In the genomic region with DNA sequence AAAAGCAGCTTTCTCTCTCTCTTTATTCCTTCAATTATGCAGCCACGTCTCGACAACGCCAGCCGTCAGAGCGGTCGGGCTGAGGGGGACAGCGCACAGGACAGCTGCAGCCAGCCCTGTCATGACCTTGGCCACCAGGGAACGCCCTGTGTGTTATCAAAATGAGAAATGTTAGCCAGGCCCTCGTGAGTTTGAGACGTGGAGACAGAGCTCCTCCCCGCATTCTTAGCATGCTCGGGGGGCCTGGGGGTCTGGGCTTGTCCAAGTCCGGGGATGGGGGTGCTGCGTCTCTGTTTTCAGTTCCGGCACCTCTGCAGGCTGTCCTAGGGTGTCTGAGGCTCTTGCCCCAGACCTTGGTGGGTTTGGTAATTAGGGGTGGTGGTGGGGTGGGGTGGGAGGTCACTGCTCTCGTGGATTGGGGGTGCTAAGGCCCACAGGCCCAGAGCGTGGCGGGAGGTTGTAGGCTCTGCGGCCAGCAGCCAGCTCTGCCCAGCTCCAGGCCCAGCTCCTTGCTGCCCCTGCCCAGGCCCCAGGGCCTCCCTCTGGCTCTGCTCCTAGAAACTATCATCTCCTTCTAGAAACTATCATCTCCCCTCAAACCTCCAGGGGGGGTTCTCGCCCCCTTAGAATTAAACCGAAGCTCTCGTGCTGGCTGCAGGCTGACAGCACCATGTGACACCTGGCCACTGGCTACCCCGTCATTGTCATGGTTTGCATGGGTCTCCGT, we compare ENCODE assay signal across 1 cellular context.
TF ChIP-seq lines count a peak whose summit lies in the region.

No MANE protein-coding gene starts in this region.

TF ChIP-seq in K562, 482 proteins besides CTCF, POLR2A, EP300 and RAD21 (continued from another document and continues in another):
- TF ChIP-seq, protein P1, sequence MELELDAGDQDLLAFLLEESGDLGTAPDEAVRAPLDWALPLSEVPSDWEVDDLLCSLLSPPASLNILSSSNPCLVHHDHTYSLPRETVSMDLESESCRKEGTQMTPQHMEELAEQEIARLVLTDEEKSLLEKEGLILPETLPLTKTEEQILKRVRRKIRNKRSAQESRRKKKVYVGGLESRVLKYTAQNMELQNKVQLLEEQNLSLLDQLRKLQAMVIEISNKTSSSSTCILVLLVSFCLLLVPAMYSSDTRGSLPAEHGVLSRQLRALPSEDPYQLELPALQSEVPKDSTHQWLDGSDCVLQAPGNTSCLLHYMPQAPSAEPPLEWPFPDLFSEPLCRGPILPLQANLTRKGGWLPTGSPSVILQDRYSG (tag; conservative IDR thresholded peaks at IDR 0.05; ENCODE audit: low read depth) = no peak
- TF ChIP-seq ZBTB8A (IDR thresholded peaks at IDR 0.05; ENCODE audit: partially characterized antibody) (no peak), E2F8 (IDR thresholded peaks at IDR 0.05; ENCODE audit: low read depth, partially characterized antibody) (no peak), PKNOX1 (IDR thresholded peaks at IDR 0.05) (peak; percentile 35; the same call in 1 of the 2 replicates), TEAD4 (IDR thresholded peaks at IDR 0.05; ENCODE audit: low read length) (peak; percentile 47; the same call in 1 of the 2 replicates), TEAD4 (CRISPR knock-in tag; IDR thresholded peaks at IDR 0.05; ENCODE audit: borderline replicate concordance) (no peak), KAT7 (CRISPR knock-in tag; IDR thresholded peaks at IDR 0.05; ENCODE audit: borderline replicate concordance) (no peak), ZNF436 (CRISPR knock-in tag; IDR thresholded peaks at IDR 0.05) (no peak), SRSF3 (IDR thresholded peaks at IDR 0.05; ENCODE audit: insufficient read depth, low read length) (no peak), COPS2 (conservative IDR thresholded peaks at IDR 0.05) (no peak), PYGO2 (tag; IDR thresholded peaks at IDR 0.05) (no peak), ZNF311 (CRISPR knock-in tag; IDR thresholded peaks at IDR 0.05) (no peak), SUPT5H (IDR thresholded peaks at IDR 0.05) (no peak), BCOR (IDR thresholded peaks at IDR 0.05) (0 out of 2 replicates have a peak, but pooled peaks have one; percentile 37), HMG20B (CRISPR knock-in tag; IDR thresholded peaks at IDR 0.05) (no peak), ZNF121 (CRISPR knock-in tag; conservative IDR thresholded peaks at IDR 0.05) (no peak), JUND (IDR thresholded peaks at IDR 0.05; ENCODE audit: borderline replicate concordance, low read depth, low read length) (peak; percentile 46), JUND (tag; IDR thresholded peaks at IDR 0.05; ENCODE audit: borderline replicate concordance, low read depth, low read length) (no peak; the same call in 2 of the 3 replicates), NCOA1 (IDR thresholded peaks at IDR 0.05; ENCODE audit: low read depth) (no peak; the same call in 1 of the 2 replicates), CCAR2 (IDR thresholded peaks at IDR 0.05; ENCODE audit: low read depth, low read length) (no peak), DACH1 (IDR thresholded peaks at IDR 0.05; ENCODE audit: partially characterized antibody) (no peak), CBFA2T2 (conservative IDR thresholded peaks at IDR 0.05) (peak; percentile 32), KLF6 (CRISPR knock-in tag; IDR thresholded peaks at IDR 0.05; ENCODE audit: borderline replicate concordance) (no peak), PTTG1 (tag; IDR thresholded peaks at IDR 0.05; ENCODE audit: low read depth) (no peak), NR2C1 (IDR thresholded peaks at IDR 0.05) (no peak), NR2C1 (tag; IDR thresholded peaks at IDR 0.05) (0 out of 2 replicates have a peak, but pooled peaks have one; percentile 27), PCBP1 (IDR thresholded peaks at IDR 0.05; ENCODE audit: low read depth, low read length, poor library complexity, severe bottlenecking) (no peak), U2AF1 (optimal IDR thresholded peaks at IDR 0.05; ENCODE audit: low read depth, low read length) (no peak), RBFOX2 (IDR thresholded peaks at IDR 0.05; ENCODE audit: low read depth, low read length) (no peak; the same call in 1 of the 2 replicates), ZNF354B (CRISPR knock-in tag; IDR thresholded peaks at IDR 0.05) (no peak), PPARD (CRISPR knock-in tag; IDR thresholded peaks at IDR 0.05) (no peak), FOXJ3 (CRISPR knock-in tag; IDR thresholded peaks at IDR 0.05) (no peak), ZNF75A (CRISPR knock-in tag; IDR thresholded peaks at IDR 0.05) (no peak), SFPQ (IDR thresholded peaks at IDR 0.05; ENCODE audit: low read depth, low read length) (no peak), PHF8 (IDR thresholded peaks at IDR 0.05; ENCODE audit: borderline replicate concordance, low read length) (no peak; the same call in 1 of the 2 replicates), KAT8 (IDR thresholded peaks at IDR 0.05; ENCODE audit: low read depth) (no peak), FOXK1 (CRISPR knock-in tag; IDR thresholded peaks at IDR 0.05; ENCODE audit: borderline replicate concordance) (no peak), DPF2 (IDR thresholded peaks at IDR 0.05) (peak; percentile 38; the same call in 1 of the 2 replicates), ZNF644 (tag; IDR thresholded peaks at IDR 0.05; ENCODE audit: low read depth) (no peak), EGR1 (conservative IDR thresholded peaks at IDR 0.05) (no peak), CREBBP (IDR thresholded peaks at IDR 0.05; ENCODE audit: low read depth, low read length) (no peak), NCOA2 (IDR thresholded peaks at IDR 0.05; ENCODE audit: partially characterized antibody in 2 of 2) (no peak), ZC3H8 (IDR thresholded peaks at IDR 0.05) (no peak), MAZ (CRISPR knock-in tag; conservative IDR thresholded peaks at IDR 0.05 in 1 of 2, IDR thresholded peaks at IDR 0.05 in 1 of 2) (no peak), IRF1 (CRISPR knock-in tag; IDR thresholded peaks at IDR 0.05; ENCODE audit: borderline replicate concordance) (no peak), ZNF143 (CRISPR knock-in tag; IDR thresholded peaks at IDR 0.05) (no peak), ZNF766 (CRISPR knock-in tag; conservative IDR thresholded peaks at IDR 0.05) (no peak), ZNF384 (IDR thresholded peaks at IDR 0.05; ENCODE audit: low read depth, low read length) (no peak)
- TF ChIP-seq, protein P2, sequence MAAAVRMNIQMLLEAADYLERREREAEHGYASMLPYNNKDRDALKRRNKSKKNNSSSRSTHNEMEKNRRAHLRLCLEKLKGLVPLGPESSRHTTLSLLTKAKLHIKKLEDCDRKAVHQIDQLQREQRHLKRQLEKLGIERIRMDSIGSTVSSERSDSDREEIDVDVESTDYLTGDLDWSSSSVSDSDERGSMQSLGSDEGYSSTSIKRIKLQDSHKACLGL (CRISPR knock-in tag; IDR thresholded peaks at IDR 0.05; ENCODE audit: borderline replicate concordance, poor library complexity, severe bottlenecking) = no peak
- TF ChIP-seq, protein P3, sequence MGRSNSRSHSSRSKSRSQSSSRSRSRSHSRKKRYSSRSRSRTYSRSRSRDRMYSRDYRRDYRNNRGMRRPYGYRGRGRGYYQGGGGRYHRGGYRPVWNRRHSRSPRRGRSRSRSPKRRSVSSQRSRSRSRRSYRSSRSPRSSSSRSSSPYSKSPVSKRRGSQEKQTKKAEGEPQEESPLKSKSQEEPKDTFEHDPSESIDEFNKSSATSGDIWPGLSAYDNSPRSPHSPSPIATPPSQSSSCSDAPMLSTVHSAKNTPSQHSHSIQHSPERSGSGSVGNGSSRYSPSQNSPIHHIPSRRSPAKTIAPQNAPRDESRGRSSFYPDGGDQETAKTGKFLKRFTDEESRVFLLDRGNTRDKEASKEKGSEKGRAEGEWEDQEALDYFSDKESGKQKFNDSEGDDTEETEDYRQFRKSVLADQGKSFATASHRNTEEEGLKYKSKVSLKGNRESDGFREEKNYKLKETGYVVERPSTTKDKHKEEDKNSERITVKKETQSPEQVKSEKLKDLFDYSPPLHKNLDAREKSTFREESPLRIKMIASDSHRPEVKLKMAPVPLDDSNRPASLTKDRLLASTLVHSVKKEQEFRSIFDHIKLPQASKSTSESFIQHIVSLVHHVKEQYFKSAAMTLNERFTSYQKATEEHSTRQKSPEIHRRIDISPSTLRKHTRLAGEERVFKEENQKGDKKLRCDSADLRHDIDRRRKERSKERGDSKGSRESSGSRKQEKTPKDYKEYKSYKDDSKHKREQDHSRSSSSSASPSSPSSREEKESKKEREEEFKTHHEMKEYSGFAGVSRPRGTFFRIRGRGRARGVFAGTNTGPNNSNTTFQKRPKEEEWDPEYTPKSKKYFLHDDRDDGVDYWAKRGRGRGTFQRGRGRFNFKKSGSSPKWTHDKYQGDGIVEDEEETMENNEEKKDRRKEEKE (IDR thresholded peaks at IDR 0.05; ENCODE audit: borderline replicate concordance in 1 of 2, control insufficient read depth in 1 of 2, low read depth in 2 of 2, low read length in 1 of 2) = no peak
- TF ChIP-seq, protein P4, sequence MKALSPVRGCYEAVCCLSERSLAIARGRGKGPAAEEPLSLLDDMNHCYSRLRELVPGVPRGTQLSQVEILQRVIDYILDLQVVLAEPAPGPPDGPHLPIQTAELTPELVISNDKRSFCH (CRISPR knock-in tag; IDR thresholded peaks at IDR 0.05) = no peak
- TF ChIP-seq, protein P4 (tag; IDR thresholded peaks at IDR 0.05) = no peak
- TF ChIP-seq, protein P5, sequence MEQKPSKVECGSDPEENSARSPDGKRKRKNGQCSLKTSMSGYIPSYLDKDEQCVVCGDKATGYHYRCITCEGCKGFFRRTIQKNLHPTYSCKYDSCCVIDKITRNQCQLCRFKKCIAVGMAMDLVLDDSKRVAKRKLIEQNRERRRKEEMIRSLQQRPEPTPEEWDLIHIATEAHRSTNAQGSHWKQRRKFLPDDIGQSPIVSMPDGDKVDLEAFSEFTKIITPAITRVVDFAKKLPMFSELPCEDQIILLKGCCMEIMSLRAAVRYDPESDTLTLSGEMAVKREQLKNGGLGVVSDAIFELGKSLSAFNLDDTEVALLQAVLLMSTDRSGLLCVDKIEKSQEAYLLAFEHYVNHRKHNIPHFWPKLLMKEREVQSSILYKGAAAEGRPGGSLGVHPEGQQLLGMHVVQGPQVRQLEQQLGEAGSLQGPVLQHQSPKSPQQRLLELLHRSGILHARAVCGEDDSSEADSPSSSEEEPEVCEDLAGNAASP (IDR thresholded peaks at IDR 0.05) = no peak
- TF ChIP-seq, protein P6, sequence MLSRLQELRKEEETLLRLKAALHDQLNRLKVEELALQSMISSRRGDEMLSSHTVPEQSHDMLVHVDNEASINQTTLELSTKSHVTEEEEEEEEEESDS (CRISPR knock-in tag; IDR thresholded peaks at IDR 0.05) = no peak
